ENCODE assay signal across 23 cellular contexts in the genomic region with DNA sequence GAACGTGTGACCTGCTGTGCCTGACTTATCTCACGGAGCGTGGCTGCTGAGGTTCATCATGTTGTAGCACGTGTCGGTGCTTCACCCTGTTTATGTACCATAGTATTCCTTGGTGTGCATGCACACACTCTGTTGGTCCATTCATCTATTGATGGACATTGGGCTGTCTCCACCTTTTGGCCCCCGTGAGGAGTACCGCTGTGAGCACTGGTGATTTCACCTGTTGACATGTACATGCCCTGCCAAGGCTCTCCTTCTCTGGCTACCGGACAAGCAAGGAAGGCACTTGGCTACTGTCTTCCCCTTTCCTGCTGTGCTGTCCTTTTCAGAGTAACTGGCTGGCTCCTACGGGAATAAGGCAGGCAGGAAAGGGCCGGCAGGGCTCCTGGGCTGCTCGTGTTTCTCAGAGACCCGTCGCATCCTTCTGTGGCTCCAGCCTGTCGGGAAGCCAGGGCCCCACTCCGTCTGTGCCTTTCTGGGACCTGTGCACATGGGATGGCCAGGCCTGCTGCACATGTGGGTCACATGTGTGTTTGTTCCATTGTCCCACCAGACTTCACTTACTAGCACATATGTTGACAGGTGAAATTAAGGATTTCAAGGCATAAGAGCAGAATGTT. TPM values are rescaled to one million over a fixed set of nuclear protein-coding genes. Genes with fewer than 3 reads are reported as not detected.
"Had no signal": no experiment of that assay in that cellular context is flagged by ENCODE, and none has a peak within 500 bp of the region (broad histone marks: within the 10 kb centered on the region; RNA-seq: fewer than 3 reads in every experiment).

No MANE protein-coding gene starts in this region.

- H3K27me3 Mint-ChIP-seq: T-cell had no signal

- H3K4me1 Mint-ChIP-seq: activated naive CD8-positive, alpha-beta T cell treated with anti-CD3 and anti-CD28 coated beads, Interleukin-2, amount 50 U/mL, for 24 hours; T-cell had no signal

- H3K4me1 ChIP-seq: colonic mucosa, right atrium auricular region had no signal

- H3K9me3 Mint-ChIP-seq: activated naive CD4-positive, alpha-beta T cell treated with anti-CD3 and anti-CD28 coated beads for 36 hours; activated naive CD8-positive, alpha-beta T cell treated with anti-CD3 and anti-CD28 coated beads, Interleukin-2, amount 50 U/mL, for 24 hours; activated T-helper 2 cell treated with anti-CD3 and anti-CD28 coated beads, Interferon-gamma antibody, Interleukin-2, Interleukin-4, amounts not matched to agents 10 μg/mL and 5 μg/mL and 100 μg/mL, durations not matched to agents 14 hours and 24 hours and 36 hours; naive thymus-derived CD8-positive, alpha-beta T cell; T-cell had no signal

- H3K36me3 Mint-ChIP-seq: naive thymus-derived CD8-positive, alpha-beta T cell; T-cell had no signal

- H3K9me3 ChIP-seq: colonic mucosa, right atrium auricular region had no signal

- FAIRE-seq: endometrium, small intestine had no signal

- DNase-seq: activated CD4-positive, alpha-beta T cell treated with anti-CD3 and anti-CD28 coated beads, Interleukin-2, amount 50 U/mL, for 4 hours; activated CD4-positive, CD25-positive, alpha-beta regulatory T cell treated with anti-CD3 and anti-CD28 coated beads, Interleukin-2, amount 50 U/mL, for 72 hours; activated naive CD4-positive, alpha-beta T cell treated with anti-CD3 and anti-CD28 coated beads for 36 hours; activated naive CD8-positive, alpha-beta T cell treated with anti-CD3 and anti-CD28 coated beads, Interleukin-2, amount 50 U/mL, for 24 hours; aorta; colonic mucosa; hippocampal formation; mesenchymal stem cell; naive thymus-derived CD8-positive, alpha-beta T cell; nucleus accumbens; small intestine; stimulated activated CD4-positive, alpha-beta T cell treated with anti-CD3 and anti-CD28 coated beads, Interleukin-4, amount 100 ng/mL, for 4 hours; stimulated activated CD8-positive, alpha-beta memory T cell treated with anti-CD3 and anti-CD28 coated beads, Interleukin-4, amount 100 ng/mL, for 48 hours; stimulated activated naive CD8-positive, alpha-beta T cell treated with anti-CD3 and anti-CD28 coated beads, Interleukin-15, Interleukin-2, amounts not matched to agents 100 U/mL and 50 U/mL, for 24 hours; T-cell; T1000; trophoblast cell had no signal

- H3K36me3 ChIP-seq: colonic mucosa, right atrium auricular region had no signal

- ATAC-seq: activated naive CD8-positive, alpha-beta T cell treated with anti-CD3 and anti-CD28 coated beads, Interleukin-2, amount 50 U/mL, for 24 hours; esophagus mucosa; naive thymus-derived CD8-positive, alpha-beta T cell; T-cell had no signal

- H3K4me3 Mint-ChIP-seq: activated naive CD4-positive, alpha-beta T cell treated with anti-CD3 and anti-CD28 coated beads for 36 hours; activated naive CD8-positive, alpha-beta T cell treated with anti-CD3 and anti-CD28 coated beads, Interleukin-2, amount 50 U/mL, for 24 hours; naive thymus-derived CD8-positive, alpha-beta T cell; T-cell had no signal

- H3K4me3 ChIP-seq: colonic mucosa, right atrium auricular region had no signal

- H3K27ac ChIP-seq: colonic mucosa, right atrium auricular region had no signal

- H3K27me3 ChIP-seq: colonic mucosa, right atrium auricular region had no signal

- H3K27ac Mint-ChIP-seq: activated naive CD4-positive, alpha-beta T cell treated with anti-CD3 and anti-CD28 coated beads for 36 hours; activated naive CD8-positive, alpha-beta T cell treated with anti-CD3 and anti-CD28 coated beads, Interleukin-2, amount 50 U/mL, for 24 hours; activated T-helper 2 cell treated with anti-CD3 and anti-CD28 coated beads, Interferon-gamma antibody, Interleukin-2, Interleukin-4, amounts not matched to agents 10 μg/mL and 5 μg/mL and 100 μg/mL, durations not matched to agents 14 hours and 24 hours and 36 hours; progenitor cell of endocrine pancreas; T-cell had no signal

RNA-seq across cellular contexts. Expression of gene RAMP3, which starts 28.3 kb away (rescaled TPM):
- total RNA-seq: activated naive CD4-positive, alpha-beta T cell treated with anti-CD3 and anti-CD28 coated beads for 36 hours; kidney epithelial cell; naive thymus-derived CD8-positive, alpha-beta T cell; progenitor cell of endocrine pancreas had no signal
- polyA plus RNA-seq: naive thymus-derived CD8-positive, alpha-beta T cell had no signal
